In genomic region chr15:74384566-74385441, GRCh38 we compare ENCODE assay signal across 8 cellular contexts. TPM values are rescaled to one million over a fixed set of nuclear protein-coding genes. Genes with fewer than 3 reads are reported as not detected.
DNase-seq lines count a peak whose midpoint lies in the region; ATAC-seq and TF ChIP-seq lines count a peak whose summit lies in the region.

No MANE protein-coding gene starts in this region.

- TF ChIP-seq POLR2A in Peyer's patch (IDR thresholded peaks at IDR 0.05): no peak

- H3K9me3 ChIP-seq in Peyer's patch: no peaks in the 10 kb centered on the region

- DNase-seq in A172 (ENCODE audit: low spot score): peak; percentile 92
- DNase-seq in Peyer's patch: peak; percentile 20 to 88 (median 85)
- peak; percentile 56 for DNase-seq in stimulated activated CD4-positive, alpha-beta T cell treated with anti-CD3 and anti-CD28 coated beads, Interleukin-4, amount 100 ng/mL, for 1 hour
- DNase-seq in NCI-H748 (lab: John Stamatoyannopoulos, UW; ENCODE audit: unreplicated experiment): no peak
- no peak for DNase-seq in NCI-H524 treated with DMSO at 0.1 percent for 48 hours (lab: John Stamatoyannopoulos, UW)

- no peaks in the 10 kb centered on the region for H3K9me3 Mint-ChIP-seq in dendritic cell treated with granulocyte-macrophage colony-stimulating factor and Interleukin-4, amounts not matched to agents 40 ng/mL and 50 ng/mL, for 4 days

- H3K27me3 ChIP-seq in Peyer's patch: no peaks in the 10 kb centered on the region

- H3K4me3 ChIP-seq in Peyer's patch: no peak overlapping the region

- H3K27me3 Mint-ChIP-seq in dendritic cell treated with granulocyte-macrophage colony-stimulating factor and Interleukin-4, amounts not matched to agents 40 ng/mL and 50 ng/mL, for 4 days: peaks cover 37% of the 10 kb centered on the region

- H3K4me3 Mint-ChIP-seq in dendritic cell treated with granulocyte-macrophage colony-stimulating factor and Interleukin-4, amounts not matched to agents 40 ng/mL and 50 ng/mL, for 4 days: no peak overlapping the region

- ATAC-seq in GM18873 (IDR thresholded peaks at IDR 0.05; ENCODE audit: low FRiP score, unreplicated experiment) (peak; percentile 56), HG03025 (IDR thresholded peaks at IDR 0.05; ENCODE audit: low FRiP score, unreplicated experiment) (peak; percentile 42)

- peaks cover 23% of the 10 kb centered on the region for H3K4me1 Mint-ChIP-seq in dendritic cell treated with granulocyte-macrophage colony-stimulating factor and Interleukin-4, amounts not matched to agents 40 ng/mL and 50 ng/mL, for 4 days (ENCODE audit: low read depth)

- H3K27ac ChIP-seq in Peyer's patch: peak overlapping the region; percentile 25 to 81 (median 70)

- intact Hi-C loops in dendritic cell treated with granulocyte-macrophage colony-stimulating factor and Interleukin-4, amounts not matched to agents 40 ng/mL and 50 ng/mL, for 4 days (cut with micrococcal nuclease): no loop called here

- H3K36me3 ChIP-seq in Peyer's patch: no peaks in the 10 kb centered on the region

- H3K4me1 ChIP-seq in Peyer's patch: peaks cover 0 to 46% (median 23%) of the 10 kb centered on the region in 4 donors

- H3K27ac Mint-ChIP-seq in dendritic cell treated with granulocyte-macrophage colony-stimulating factor and Interleukin-4, amounts not matched to agents 40 ng/mL and 50 ng/mL, for 4 days: peak overlapping the region; percentile 37

- no peaks in the 10 kb centered on the region for H3K36me3 Mint-ChIP-seq in dendritic cell treated with granulocyte-macrophage colony-stimulating factor and Interleukin-4, amounts not matched to agents 40 ng/mL and 50 ng/mL, for 4 days (ENCODE audit: low read depth)

- no peak for TF ChIP-seq CTCF in Peyer's patch (IDR thresholded peaks at IDR 0.05)

RNA-seq across cellular contexts. Expression of gene CYP11A1, which starts 17.4 kb away (rescaled TPM):
- total RNA-seq in A172 (2014; rRNA removed; shearing (Covaris generic)): 1.2 TPM in 1 of 2 replicates, not detected in the other
- 1 to 10 TPM in 3 of 4 donors, under 1 TPM in 1; 0.88 to 6.6 (median 3.3) TPM for total RNA-seq in Peyer's patch

RNA-seq across cellular contexts. Expression of gene SEMA7A, which starts 49.0 kb away (rescaled TPM):
- 12.6 and 14.3 TPM in 2 replicates for total RNA-seq in A172 (2014; rRNA removed; shearing (Covaris generic))
- 10 to 100 TPM in 1 of 4 donors, 1 to 10 TPM in 3; 1.5 to 42.9 (median 1.6) TPM for total RNA-seq in Peyer's patch

Comparison
In these comparisons a context has a peak if more than half of its experiments do, and no peak if none do; other contexts are left out.
1. DNase-seq: peak in A172 (single experiment), Peyer's patch (3 of 3) and stimulated activated CD4-positive, alpha-beta T cell treated with anti-CD3 and anti-CD28 coated beads, Interleukin-4, amount 100 ng/mL, for 1 hour (single experiment); none in NCI-H748 (single experiment) and NCI-H524 treated with DMSO at 0.1 percent for 48 hours (single experiment).